Comparison of ENCODE assay signal across 8 cellular contexts in the genomic region with DNA sequence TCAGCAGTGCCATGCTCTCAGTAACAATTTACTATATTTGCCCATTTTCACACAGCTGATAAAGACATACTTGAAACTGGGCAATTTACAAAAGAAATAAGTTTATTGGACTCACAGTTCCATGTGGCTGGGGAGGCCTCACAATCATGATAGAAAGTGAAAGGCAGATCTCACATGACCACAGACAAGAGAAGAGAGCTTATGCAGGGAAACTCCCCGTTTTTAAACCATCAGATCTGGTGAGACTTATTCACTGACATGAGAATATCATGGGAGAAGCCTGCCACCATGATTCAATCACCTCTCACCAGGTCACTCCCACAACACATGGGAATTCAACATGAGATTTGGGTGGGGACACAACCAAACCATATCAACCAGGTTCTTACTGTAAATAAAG.
"Had no signal": no experiment of that assay in that cellular context is flagged by ENCODE, and none has a peak within 500 bp of the region (broad histone marks: within the 10 kb centered on the region; RNA-seq: fewer than 3 reads in every experiment).

No MANE protein-coding gene starts in this region.

- H3K4me3 ChIP-seq: GM23338, K562 had no signal

- ATAC-seq: GM23338, K562 had no signal

- DNase-seq: H9, HCEC 1CT, HFFc6, IMR-90, Kasumi-1, KG1 had no signal
